Comparison of ENCODE assay signal across 8 cellular contexts in the genomic region with DNA sequence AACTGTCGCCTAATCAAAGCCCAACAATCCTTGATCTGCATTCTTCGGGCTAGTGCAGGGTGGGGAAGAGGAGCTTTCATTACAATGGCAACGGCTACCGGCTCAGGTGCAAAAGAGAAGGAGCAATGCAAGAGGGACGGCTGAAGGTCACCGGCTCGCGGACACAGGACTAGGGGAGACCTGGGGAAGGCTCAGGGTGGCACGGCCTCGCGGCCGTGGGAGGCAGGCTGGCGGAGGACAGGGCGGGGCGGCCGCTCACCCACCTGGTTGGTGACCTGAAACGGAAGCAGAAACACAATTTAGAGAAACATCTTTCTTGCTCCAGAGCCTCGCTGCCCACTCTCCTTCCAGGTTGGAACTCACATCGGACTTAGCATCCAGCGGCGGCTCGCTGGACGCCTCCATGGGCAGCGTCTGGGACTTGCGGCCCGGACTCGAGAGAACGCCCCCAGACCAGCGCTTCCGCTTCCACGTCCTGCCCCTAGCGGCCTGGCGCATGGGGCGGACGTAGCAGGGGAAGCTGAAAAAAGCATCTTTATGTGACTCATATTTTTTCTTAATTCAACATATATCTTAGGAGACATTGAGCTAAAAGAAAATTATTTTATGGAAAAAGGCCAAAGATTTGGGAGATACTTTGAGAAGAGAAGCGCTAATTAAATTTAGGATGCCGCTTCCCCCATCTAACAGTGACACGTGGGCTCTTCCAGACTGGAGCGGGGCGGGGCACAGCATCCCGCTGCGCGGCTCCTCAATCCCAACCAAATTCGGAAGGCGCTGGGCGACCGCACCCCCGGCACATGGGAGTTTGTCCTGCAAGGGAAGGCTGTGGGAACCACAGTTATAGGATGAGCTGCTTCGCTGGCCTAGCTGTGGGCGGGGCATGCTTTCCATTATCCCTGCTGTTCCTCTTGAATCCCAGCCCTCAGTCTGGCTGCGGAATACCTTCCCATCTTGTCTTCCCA. TPM values are rescaled to one million over a fixed set of nuclear protein-coding genes. Genes with fewer than 3 reads are reported as not detected.
DNase-seq lines count a peak whose midpoint lies in the region; ATAC-seq and TF ChIP-seq lines count a peak whose summit lies in the region.

A gene (minus strand): TSS at position 441 of the 965 bp plus-strand sequence. CDS start 36 bp downstream, at position 405.

- no peaks in the 10 kb centered on the region for H3K27me3 ChIP-seq in left lung

- peak within 1 kb of the TSS; percentile 84 to 95 (median 93) for H3K27ac Mint-ChIP-seq in CD14-positive monocyte

- peak; percentile 46 for TF ChIP-seq CTCF in CD14-positive monocyte (IDR thresholded peaks at IDR 0.05)
- TF ChIP-seq CTCF in left lung (IDR thresholded peaks at IDR 0.05) = peak; percentile 69 to 75

- no peaks in the 10 kb centered on the region for H3K9me3 ChIP-seq in left lung

- no peaks in the 10 kb centered on the region for H3K9me3 Mint-ChIP-seq in CD14-positive monocyte

- H3K4me1 Mint-ChIP-seq in CD14-positive monocyte = peaks cover 37% of the 10 kb centered on the region

- DNase-seq in CD14-positive monocyte (ENCODE audit: low spot score) = peak; percentile 58
- peak; percentile 86 for DNase-seq in GM19240 (ENCODE audit: insufficient read length, low spot score)
- DNase-seq in NCI-H526 (lab: John Stamatoyannopoulos, UW) = peak; percentile 95 to 98
- peak; percentile 58 for DNase-seq in activated CD4-positive, alpha-beta T cell treated with anti-CD3 and anti-CD28 coated beads, Interleukin-2, amount 50 U/mL, for 1 hour
- peak; percentile 85 for DNase-seq in dermis blood vessel endothelial cell
- DNase-seq in left lung = peak; percentile 81 to 94
- peak; percentile 71 for DNase-seq in stimulated activated CD4-positive, alpha-beta T cell treated with anti-CD3 and anti-CD28 coated beads, Interleukin-4, amount 100 ng/mL, for 1 hour

- H3K36me3 ChIP-seq in left lung = no peaks in the 10 kb centered on the region

- H3K4me3 ChIP-seq in left lung = peak within 1 kb of the TSS; percentile 68 to 74

- intact Hi-C loops in CD14-positive monocyte (cut with micrococcal nuclease) = loop anchor here in 1 of 2 donors (2.0 to 5.0 kb wide), 2 partner anchors 13 to 55 kb away; a partner anchor contains a TSS
- intact Hi-C loops in left lung (cut with DNase I) = no loop called here

- H3K27ac ChIP-seq in left lung = peak within 1 kb of the TSS; percentile 33 to 77

- peaks cover 8 to 18% of the 10 kb centered on the region in 2 donors for H3K4me1 ChIP-seq in left lung

- peak; percentile 95 for ATAC-seq in HG03457 (IDR thresholded peaks at IDR 0.05; ENCODE audit: unreplicated experiment)
- ATAC-seq in left lung = peak; percentile 97

- H3K27me3 Mint-ChIP-seq in CD14-positive monocyte (ENCODE audit: low read depth in 3 of 3) = peaks cover 0 to 1% (median 0%) of the 10 kb centered on the region in 3 donors

- H3K36me3 Mint-ChIP-seq in CD14-positive monocyte = peaks cover 20 to 22% of the 10 kb centered on the region in 2 donors

- peak within 1 kb of the TSS; percentile 95 to 97 for H3K4me3 Mint-ChIP-seq in CD14-positive monocyte

RNA-seq across cellular contexts. Expression of the gene that starts here (rescaled TPM):
- polyA plus RNA-seq in CD14-positive monocyte = 100 to 1,000 TPM; 330 to 401 TPM
- total RNA-seq in dermis blood vessel endothelial cell (26.9 and 45.1 TPM in 2 replicates), left lung (100 to 1,000 TPM; 118 to 153 TPM)

Comparison
In these comparisons a context has a peak if more than half of its experiments do, and no peak if none do; other contexts are left out.
1. Peak in every context shown above with its lines: DNase-seq, ATAC-seq, H3K4me3 ChIP-seq and H3K27ac ChIP-seq.